ENCODE assay signal across 9 cellular contexts in the genomic region with DNA sequence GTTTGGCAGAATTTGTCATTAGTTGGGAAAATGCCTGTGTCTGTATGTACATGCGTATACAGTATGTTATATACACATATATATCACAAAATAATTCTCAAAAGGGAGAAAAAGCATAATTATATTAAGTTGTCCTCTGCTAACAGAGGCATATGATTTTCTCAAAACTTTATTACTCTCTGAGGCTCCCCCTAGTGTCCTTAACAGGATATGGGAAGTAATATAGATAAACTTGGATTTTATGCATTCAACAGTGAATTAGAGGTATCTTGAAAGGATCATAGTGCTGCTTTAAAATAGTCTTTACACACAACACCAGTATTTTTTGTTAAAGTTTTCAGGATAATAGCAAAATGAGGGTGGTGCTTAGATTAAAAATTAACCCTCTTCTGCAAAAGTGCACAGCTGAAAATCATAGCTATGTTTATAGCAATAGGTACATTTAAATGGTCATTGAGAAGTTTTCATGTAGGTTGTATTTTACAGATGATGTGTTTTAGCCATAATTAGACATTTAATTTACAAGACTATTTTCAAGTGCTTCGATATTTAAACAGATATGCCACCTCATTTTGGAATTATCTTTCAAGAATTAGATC.
DNase-seq lines count a peak whose midpoint lies in the region; ATAC-seq, FAIRE-seq and TF ChIP-seq lines count a peak whose summit lies in the region.
"Had no signal": no experiment of that assay in that cellular context is flagged by ENCODE, and none has a peak within 500 bp of the region (broad histone marks: within the 10 kb centered on the region; RNA-seq: fewer than 3 reads in every experiment).

No MANE protein-coding gene starts in this region.

- no peaks in the 10 kb centered on the region for H3K9me3 ChIP-seq in SK-N-SH
- H3K9me3 ChIP-seq in neuronal stem cell (replicated peaks in 1 of 2; ENCODE audit: control insufficient read depth in 2 of 2, insufficient read depth in 1 of 2, low read depth in 1 of 2, low read length in 2 of 2): no peaks in the 10 kb centered on the region

- no peaks in the 10 kb centered on the region for H3K79me1 ChIP-seq in neuronal stem cell (ENCODE audit: low read depth, low read length)

- FAIRE-seq in GM19239 (lab: Jason Lieb, UNC): no peak

- H3K79me2 ChIP-seq in SK-N-SH (ENCODE audit: insufficient read depth): no peaks in the 10 kb centered on the region

- no peaks in the 10 kb centered on the region for H3K9me2 ChIP-seq in SK-N-SH

- DNase-seq in AG08395 (ENCODE audit: low spot score) (peak; percentile 34), SK-N-SH (peak; percentile 34), iris pigment epithelial cell (ENCODE audit: low read depth) (peak; percentile 36), GM19239 (ENCODE audit: insufficient read length, low spot score) (no peak), NCI-H524 treated with DMSO at 0.1 percent for 48 hours (lab: John Stamatoyannopoulos, UW) (no peak), neuronal stem cell (ENCODE audit: low spot score) (no peak)
- DNase-seq: NCI-H510A had no signal

- 6% methylated on average over 2 of the region's 2 CpGs for WGBS in SK-N-SH (ENCODE audit: low lambda C conversion rate)
- WGBS in neuronal stem cell (ENCODE audit: extremely low coverage in 2 of 2, insufficient read length in 2 of 2, insufficient replicate concordance in 1 of 2), 2 donors: no CpG with 5 or more reads among the region's 2 CpGs

- H3K36me3 ChIP-seq in SK-N-SH (replicated peaks in 1 of 2; ENCODE audit: control insufficient read depth in 1 of 2, insufficient read depth in 2 of 2, low read length in 1 of 2) (no peaks in the 10 kb centered on the region), neuronal stem cell (replicated peaks in 1 of 2; ENCODE audit: control insufficient read depth in 2 of 2, insufficient read depth in 2 of 2, low read length in 2 of 2) (no peaks in the 10 kb centered on the region)

- no peak for TF ChIP-seq EP300 in SK-N-SH (IDR thresholded peaks at IDR 0.05; ENCODE audit: borderline replicate concordance in 1 of 2, low read depth in 1 of 2, low read length in 1 of 2)

- no peak overlapping the region for H3K14ac ChIP-seq in neuronal stem cell (ENCODE audit: low read length)

- no peak overlapping the region for H3K18ac ChIP-seq in neuronal stem cell (ENCODE audit: low read length)

- no peaks in the 10 kb centered on the region for H3F3A ChIP-seq in SK-N-SH (replicated peaks; ENCODE audit: insufficient read depth)

- H2AFZ ChIP-seq in SK-N-SH (ENCODE audit: low read depth) (no peak overlapping the region), neuronal stem cell (ENCODE audit: low read length) (no peak overlapping the region)

- H2BK120ac ChIP-seq in neuronal stem cell (ENCODE audit: low read depth, low read length): no peak overlapping the region

- no peak overlapping the region for H2BK12ac ChIP-seq in neuronal stem cell (ENCODE audit: low read length)

- no peak overlapping the region for H2AK5ac ChIP-seq in neuronal stem cell (ENCODE audit: low read depth, low read length)

- no peak overlapping the region for H3K23ac ChIP-seq in neuronal stem cell (ENCODE audit: low read depth, low read length, poor library complexity)

- POLR2A ChIA-PET in SK-N-SH (lab: Yijun Ruan, JAX): no interaction called here

- CTCF ChIA-PET in SK-N-SH (lab: Yijun Ruan, JAX): interaction anchor here (0.6 to 2.5 kb wide), 33 partner anchors 9 to 768 kb away, joined by 3 to 28 read pairs (median 3); no protein-coding TSS in a partner anchor

- ATAC-seq in GM18867 (IDR thresholded peaks at IDR 0.05; ENCODE audit: unreplicated experiment) (peak; percentile 61), GM19395 (IDR thresholded peaks at IDR 0.05; ENCODE audit: unreplicated experiment) (no peak)

- H4K91ac ChIP-seq in neuronal stem cell (ENCODE audit: low read depth, low read length, poor library complexity): no peak overlapping the region

- peak; percentile 81 for TF ChIP-seq CTCF in SK-N-SH (IDR thresholded peaks at IDR 0.05)

- H3K4ac ChIP-seq in neuronal stem cell (ENCODE audit: low read length): no peak overlapping the region

- H2BK5ac ChIP-seq in neuronal stem cell (ENCODE audit: low read length): no peak overlapping the region

- no peaks in the 10 kb centered on the region for H3K27me3 ChIP-seq in SK-N-SH (ENCODE audit: insufficient read depth)
- H3K27me3 ChIP-seq in neuronal stem cell (ENCODE audit: control insufficient read depth in 3 of 3, insufficient read depth in 3 of 3, low read depth in 1 of 3, low read length in 3 of 3): no peaks in the 10 kb centered on the region

- H3K9ac ChIP-seq in SK-N-SH (no peak overlapping the region), neuronal stem cell (ENCODE audit: low read depth, low read length, poor library complexity) (no peak overlapping the region)

- no peak overlapping the region for H3K4me2 ChIP-seq in SK-N-SH
- no peak overlapping the region for H3K4me2 ChIP-seq in neuronal stem cell (ENCODE audit: insufficient read depth, low read length, poor library complexity, severe bottlenecking)

- H4K8ac ChIP-seq in neuronal stem cell (ENCODE audit: low read depth, low read length): no peak overlapping the region

- no peak overlapping the region for H3K27ac ChIP-seq in SK-N-SH (ENCODE audit: low read depth in 2 of 2, low read length in 1 of 2)
- no peak overlapping the region for H3K27ac ChIP-seq in neuronal stem cell (replicated peaks; ENCODE audit: low read length)

- H4K20me1 ChIP-seq in SK-N-SH (ENCODE audit: insufficient read depth): no peaks in the 10 kb centered on the region

- no peak overlapping the region for H2BK15ac ChIP-seq in neuronal stem cell (ENCODE audit: low read length)

- H3K4me3 ChIP-seq in SK-N-SH (ENCODE audit: low read depth in 2 of 2, low read length in 1 of 2) (no peak overlapping the region; a peak in 1 of 4 replicates), neuronal stem cell (ENCODE audit: low read length in 2 of 2) (no peak overlapping the region)

- peak; percentile 59 for TF ChIP-seq RAD21 in SK-N-SH (IDR thresholded peaks at IDR 0.05; ENCODE audit: low read length)

- H3K4me1 ChIP-seq in SK-N-SH (ENCODE audit: control insufficient read depth in 1 of 2, insufficient read depth in 2 of 2, low read depth in 1 of 2, low read length in 1 of 2) (no peaks in the 10 kb centered on the region), neuronal stem cell (ENCODE audit: control insufficient read depth in 2 of 2, insufficient read depth in 1 of 2, low read depth in 1 of 2, low read length in 2 of 2) (no peaks in the 10 kb centered on the region)

TF ChIP-seq in SK-N-SH, 30 proteins besides CTCF, POLR2A, EP300 and RAD21:
- TF ChIP-seq, protein P1, sequence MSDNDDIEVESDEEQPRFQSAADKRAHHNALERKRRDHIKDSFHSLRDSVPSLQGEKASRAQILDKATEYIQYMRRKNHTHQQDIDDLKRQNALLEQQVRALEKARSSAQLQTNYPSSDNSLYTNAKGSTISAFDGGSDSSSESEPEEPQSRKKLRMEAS (IDR thresholded peaks at IDR 0.05; ENCODE audit: low read depth): no peak
- no peak for TF ChIP-seq TAF1 (IDR thresholded peaks at IDR 0.05; ENCODE audit: borderline replicate concordance, low read depth, low read length)
- no peak for TF ChIP-seq RFX5 (IDR thresholded peaks at IDR 0.05; ENCODE audit: low read length)
- TF ChIP-seq YY1 (IDR thresholded peaks at IDR 0.05; ENCODE audit: low read depth): no peak
- no peak for TF ChIP-seq FOSL2 (IDR thresholded peaks at IDR 0.05; ENCODE audit: borderline replicate concordance, low read depth)
- peak; percentile 41 for TF ChIP-seq SMC3 (IDR thresholded peaks at IDR 0.05; ENCODE audit: low read depth, low read length)

Comparison
In these comparisons a context has a peak if more than half of its experiments do, and no peak if none do; other contexts are left out.
1. DNase-seq: peak in AG08395 (single experiment), SK-N-SH (single experiment) and iris pigment epithelial cell (single experiment); none in GM19239 (single experiment), NCI-H524 treated with DMSO at 0.1 percent for 48 hours (single experiment) and neuronal stem cell (single experiment).